1 cellular context compared by ENCODE assay signal in genomic region chr12:23507785-23508184, GRCh38.
A peak's percentile ranks its signal among the peaks of the same experiment; 100 is the strongest.
TF ChIP-seq lines count a peak whose summit lies in the region.

No MANE protein-coding gene starts in this region.

TF ChIP-seq in K562, 482 proteins besides CTCF, POLR2A, EP300 and RAD21 (continued from another document):
- TF ChIP-seq, protein P1, sequence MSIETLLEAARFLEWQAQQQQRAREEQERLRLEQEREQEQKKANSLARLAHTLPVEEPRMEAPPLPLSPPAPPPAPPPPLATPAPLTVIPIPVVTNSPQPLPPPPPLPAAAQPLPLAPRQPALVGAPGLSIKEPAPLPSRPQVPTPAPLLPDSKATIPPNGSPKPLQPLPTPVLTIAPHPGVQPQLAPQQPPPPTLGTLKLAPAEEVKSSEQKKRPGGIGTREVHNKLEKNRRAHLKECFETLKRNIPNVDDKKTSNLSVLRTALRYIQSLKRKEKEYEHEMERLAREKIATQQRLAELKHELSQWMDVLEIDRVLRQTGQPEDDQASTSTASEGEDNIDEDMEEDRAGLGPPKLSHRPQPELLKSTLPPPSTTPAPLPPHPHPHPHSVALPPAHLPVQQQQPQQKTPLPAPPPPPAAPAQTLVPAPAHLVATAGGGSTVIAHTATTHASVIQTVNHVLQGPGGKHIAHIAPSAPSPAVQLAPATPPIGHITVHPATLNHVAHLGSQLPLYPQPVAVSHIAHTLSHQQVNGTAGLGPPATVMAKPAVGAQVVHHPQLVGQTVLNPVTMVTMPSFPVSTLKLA (conservative IDR thresholded peaks at IDR 0.05), result 0 out of 4 replicates have a peak, but pooled peaks of 1 of the 2 experiments have one; percentile 41
TF ChIP-seq in K562: peak in this region for 9; not testable (repeated sequence) for 473.
